10 cellular contexts compared by ENCODE assay signal in genomic region chr10:77974396-77975074, GRCh38. TPM values are rescaled to one million over a fixed set of nuclear protein-coding genes. Genes with fewer than 3 reads are reported as not detected.
A peak's percentile ranks its signal among the peaks of the same experiment; 100 is the strongest.
DNase-seq lines count a peak whose midpoint lies in the region; ATAC-seq and TF ChIP-seq lines count a peak whose summit lies in the region.
"Had no signal": no experiment of that assay in that cellular context is flagged by ENCODE, and none has a peak within 500 bp of the region (broad histone marks: within the 10 kb centered on the region; RNA-seq: fewer than 3 reads in every experiment).

No MANE protein-coding gene starts in this region.

- peaks cover 2% of the 10 kb centered on the region for H3K27me3 Mint-ChIP-seq in glutamatergic neuron (ENCODE audit: unreplicated experiment)
- H3K27me3 Mint-ChIP-seq: B cell had no signal

- peaks cover 2% of the 10 kb centered on the region for H3K4me1 Mint-ChIP-seq in glutamatergic neuron (ENCODE audit: low read depth, unreplicated experiment)

- peaks cover 34% of the 10 kb centered on the region for H3K36me3 ChIP-seq in RWPE2 (ENCODE audit: low read depth)

- peaks cover 2% of the 10 kb centered on the region for H3K9me3 Mint-ChIP-seq in glutamatergic neuron (ENCODE audit: unreplicated experiment)

- H3K27me3 ChIP-seq in RWPE2 (ENCODE audit: insufficient read depth, poor library complexity, severe bottlenecking), result no peaks in the 10 kb centered on the region

- no peak for ATAC-seq in RWPE2 (ENCODE audit: low read depth)
- ATAC-seq in GM21360 (IDR thresholded peaks at IDR 0.05; ENCODE audit: unreplicated experiment), result no peak
- no peak for ATAC-seq in HG02623 (IDR thresholded peaks at IDR 0.05; ENCODE audit: unreplicated experiment)
- no peak for ATAC-seq in HG02642 (IDR thresholded peaks at IDR 0.05; ENCODE audit: poor library complexity, unreplicated experiment)

- H3K4me1 ChIP-seq in RWPE2 (ENCODE audit: insufficient read depth, poor library complexity, severe bottlenecking), result peaks cover 8% of the 10 kb centered on the region

- H3K4me3 Mint-ChIP-seq in glutamatergic neuron (ENCODE audit: unreplicated experiment), result no peak overlapping the region
- H3K4me3 Mint-ChIP-seq: B cell had no signal

- TF ChIP-seq CTCF in RWPE2 (IDR thresholded peaks at IDR 0.05; ENCODE audit: poor library complexity, severe bottlenecking) (peak; percentile 34), glutamatergic neuron (IDR thresholded peaks at IDR 0.05; ENCODE audit: partially characterized antibody, unreplicated experiment) (no peak)

- DNase-seq in NCI-H146 (lab: John Stamatoyannopoulos, UW) (peak; percentile 29), NCI-H146 treated with DMSO at 0.1 percent for 48 hours (lab: John Stamatoyannopoulos, UW; ENCODE audit: unreplicated experiment) (no peak), RWPE2 (ENCODE audit: low spot score) (no peak), glutamatergic neuron (peak; percentile 27), smooth muscle cell of the brain vasculature (ENCODE audit: low read depth, low spot score) (peak; percentile 23)
- DNase-seq: stimulated activated CD4-positive, alpha-beta T cell treated with anti-CD3 and anti-CD28 coated beads, Interleukin-15, amount 100 ng/mL, for 24 hours had no signal

- H3K4me3 ChIP-seq in RWPE2 (ENCODE audit: severe bottlenecking), result no peak overlapping the region

- H3K36me3 Mint-ChIP-seq in glutamatergic neuron (ENCODE audit: unreplicated experiment), result no peaks in the 10 kb centered on the region

- H3K9me3 ChIP-seq in RWPE2 (ENCODE audit: severe bottlenecking), result no peaks in the 10 kb centered on the region

- H3K27ac Mint-ChIP-seq in glutamatergic neuron (ENCODE audit: unreplicated experiment), result no peak overlapping the region
- H3K27ac Mint-ChIP-seq: B cell had no signal

- H3K27ac ChIP-seq in RWPE2 (ENCODE audit: poor library complexity, severe bottlenecking), result no peak overlapping the region

RNA-seq across cellular contexts. Expression of gene DLG5, which starts 48.0 kb away (rescaled TPM):
- 35.5 TPM for total RNA-seq in glutamatergic neuron (ENCODE audit: unreplicated experiment)

RNA-seq across cellular contexts. Expression of gene POLR3A, which starts 54.8 kb away (rescaled TPM):
- 41.0 TPM for total RNA-seq in glutamatergic neuron (ENCODE audit: unreplicated experiment)

RNA-seq across cellular contexts. Expression of gene RPS24, which starts 59.1 kb away (rescaled TPM):
- 691 TPM for total RNA-seq in glutamatergic neuron (ENCODE audit: unreplicated experiment)

Comparison
In these comparisons a context has a peak if more than half of its experiments do, and no peak if none do; other contexts are left out.
1. DNase-seq: peak in NCI-H146 (single experiment), glutamatergic neuron (single experiment) and smooth muscle cell of the brain vasculature (single experiment); none in NCI-H146 treated with DMSO at 0.1 percent for 48 hours (single experiment) and RWPE2 (single experiment).